Comparison of ENCODE assay signal across 9 cellular contexts in genomic region chr15:44550256-44550655, GRCh38. TPM values are rescaled to one million over a fixed set of nuclear protein-coding genes. Genes with fewer than 3 reads are reported as not detected.
DNase-seq lines count a peak whose midpoint lies in the region; TF ChIP-seq lines count a peak whose summit lies in the region.
"Had no signal": no experiment of that assay in that cellular context is flagged by ENCODE, and none has a peak within 500 bp of the region (broad histone marks: within the 10 kb centered on the region; RNA-seq: fewer than 3 reads in every experiment).

No MANE protein-coding gene starts in this region.

- no peak overlapping the region for H2BK12ac ChIP-seq in H9 (ENCODE audit: insufficient read length, low read depth, low read length)

- no peak overlapping the region for H2BK15ac ChIP-seq in H9 (ENCODE audit: low read depth, low read length)

- H3K27me3 ChIP-seq in H9 (ENCODE audit: insufficient read depth, low read length) (no peaks in the 10 kb centered on the region), sigmoid colon (no peaks in the 10 kb centered on the region)

- no peak overlapping the region for H3K56ac ChIP-seq in H9 (ENCODE audit: insufficient read length, low read depth, low read length)

- no peak overlapping the region for H3K18ac ChIP-seq in H9 (ENCODE audit: insufficient read length, low read depth, low read length)

- in situ Hi-C loops in astrocyte of the cerebellum (cut with HindIII; ENCODE audit: low sequenced_read_pairs) = no loop called here

- no peak overlapping the region for H3K23ac ChIP-seq in H9 (ENCODE audit: insufficient read length, low read depth, low read length)

- H3K4me1 Mint-ChIP-seq in H9 = 0 out of 4 replicates have a peak, but pooled peaks cover 4 to 5% of the 10 kb centered on the region in 2 experiments

- no peak overlapping the region for H2AK5ac ChIP-seq in H9 (ENCODE audit: insufficient read length, low read length)

- no peak overlapping the region for H4K91ac ChIP-seq in H9 (ENCODE audit: insufficient read length, low read depth, low read length)

- no peak overlapping the region for H3K14ac ChIP-seq in H9 (ENCODE audit: insufficient read depth, low read length)

- intact Hi-C loops in sigmoid colon (cut with DNase I) = no loop called here

- peaks cover 27 to 55% (median 49%) of the 10 kb centered on the region in 3 experiments; a peak in 6 of 7 replicates for H3K36me3 Mint-ChIP-seq in H9 (ENCODE audit: insufficient read depth in 1 of 3, low read depth in 3 of 3)

- H3K27ac Mint-ChIP-seq in H9 = no peak overlapping the region

- WGBS in H9 (ENCODE audit: extremely low coverage, insufficient read length, low lambda C conversion rate) = no CpG with 5 or more reads among the region's 3 CpGs
- 39 to 46% methylated on average over 3 of the region's 3 CpGs for WGBS in sigmoid colon, 2 donors

- H3K23me2 ChIP-seq in H9 (ENCODE audit: insufficient read length, low read depth, low read length, poor library complexity, severe bottlenecking) = no peaks in the 10 kb centered on the region

- no peak overlapping the region for H4K5ac ChIP-seq in H9 (ENCODE audit: insufficient read length, low read depth, low read length)

- no peak overlapping the region for H3K4me3 Mint-ChIP-seq in H9

- no peaks in the 10 kb centered on the region for H3K27me3 Mint-ChIP-seq in H9 (ENCODE audit: low read depth)

- no peak for TF ChIP-seq EP300 in sigmoid colon (IDR thresholded peaks at IDR 0.05)

- DNase-seq in AG09309 (ENCODE audit: low read depth) (peak; percentile 11), H9 (no peak), astrocyte of the cerebellum (ENCODE audit: low read depth) (peak; percentile 19), kidney tubule cell (ENCODE audit: low spot score) (peak; percentile 42), middle frontal gyrus (ENCODE audit: extremely low spot score, low spot score) (no peak), NCI-H82 (lab: John Stamatoyannopoulos, UW) (no peak), sigmoid colon (no peak)
- DNase-seq in stimulated activated CD4-positive, alpha-beta T cell treated with anti-CD3 and anti-CD28 coated beads, Interleukin-4, amount 100 ng/mL, for 1 hour = no peak
- DNase-seq: activated CD4-positive, alpha-beta T cell treated with anti-CD3 and anti-CD28 coated beads for 48 hours had no signal

- H2BK120ac ChIP-seq in H9 (ENCODE audit: low read depth, low read length, poor library complexity, severe bottlenecking) = no peak overlapping the region

- no peak overlapping the region for H2BK5ac ChIP-seq in H9 (ENCODE audit: insufficient read length, low read length)

- no peak overlapping the region for H4K8ac ChIP-seq in H9 (replicated peaks; ENCODE audit: insufficient read length, low read depth, low read length)

- H3K27ac ChIP-seq in H9 (ENCODE audit: insufficient read length, low read depth, low read length) (no peak overlapping the region), sigmoid colon (no peak overlapping the region)

- no peak overlapping the region for H3K9ac ChIP-seq in H9 (ENCODE audit: extremely low read depth, insufficient read length, low read length)

- H3K36me3 ChIP-seq in sigmoid colon = peaks cover 0 to 47% (median 23%) of the 10 kb centered on the region in 4 donors

- no peaks in the 10 kb centered on the region for H4K20me1 ChIP-seq in H9 (ENCODE audit: control insufficient read depth, insufficient read depth, insufficient read length)

- no peak overlapping the region for H3K4me2 ChIP-seq in H9 (ENCODE audit: insufficient read depth, insufficient read length, low read length)

- peaks cover 4% of the 10 kb centered on the region for H3K79me1 ChIP-seq in H9 (ENCODE audit: insufficient read depth, low read depth, low read length, poor library complexity, severe bottlenecking)

- no peak overlapping the region for H3K4ac ChIP-seq in H9 (ENCODE audit: low read depth, low read length)

- H3T11ph ChIP-seq in H9 (ENCODE audit: low read length) = no peak overlapping the region

- TF ChIP-seq POLR2A in sigmoid colon (IDR thresholded peaks at IDR 0.05) = no peak

- no peak overlapping the region for H2BK20ac ChIP-seq in H9 (ENCODE audit: low read depth, low read length, poor library complexity, severe bottlenecking)

- H2AFZ ChIP-seq in H9 (ENCODE audit: low read length) = no peak overlapping the region

- no peaks in the 10 kb centered on the region for H3K9me3 Mint-ChIP-seq in H9

- TF ChIP-seq CTCF in AG09309 (IDR thresholded peaks at IDR 0.05; ENCODE audit: control insufficient read depth, insufficient read depth, low read depth, low read length, missing control alignments) (no peak), H9 (conservative IDR thresholded peaks at IDR 0.05) (peak; percentile 50), astrocyte of the cerebellum (IDR thresholded peaks at IDR 0.05; ENCODE audit: low read depth, low read length, missing control alignments) (peak; percentile 29), sigmoid colon (IDR thresholded peaks at IDR 0.05) (no peak)

- H3K4me1 ChIP-seq in H9 (ENCODE audit: insufficient read depth, low read length) = no peaks in the 10 kb centered on the region
- H3K4me1 ChIP-seq in sigmoid colon = peaks cover 0 to 16% (median 16%) of the 10 kb centered on the region in 4 donors

- H3K9me3 ChIP-seq in H9 (ENCODE audit: control insufficient read depth, low read depth, low read length) (no peaks in the 10 kb centered on the region), sigmoid colon (no peaks in the 10 kb centered on the region)

- peaks cover 4% of the 10 kb centered on the region; the same call in 1 of the 2 replicates for H3K79me2 ChIP-seq in H9 (ENCODE audit: insufficient read depth, low read length)

- H3K4me3 ChIP-seq in AG09309 (ENCODE audit: control insufficient read depth, low read depth, low read length) (no peak overlapping the region), astrocyte of the cerebellum (ENCODE audit: low read depth, low read length) (no peak overlapping the region), sigmoid colon (no peak overlapping the region)

RNA-seq across cellular contexts. Expression of gene EIF3J, which starts 13.3 kb away (rescaled TPM):
- total RNA-seq in H9 (2021) = 114 and 129 TPM in 2 replicates
- 10 to 100 TPM; 50.4 to 92.0 (median 56.7) TPM for total RNA-seq in sigmoid colon
- polyA plus RNA-seq in sigmoid colon = 10 to 100 TPM; 39.6 to 50.1 (median 44.2) TPM

Comparison
In these comparisons a context has a peak if more than half of its experiments do, and no peak if none do; other contexts are left out.
1. DNase-seq: peak in AG09309 (single experiment), astrocyte of the cerebellum (single experiment) and kidney tubule cell (single experiment); none in H9 (single experiment), middle frontal gyrus (single experiment), NCI-H82 (single experiment), stimulated activated CD4-positive, alpha-beta T cell treated with anti-CD3 and anti-CD28 coated beads, Interleukin-4, amount 100 ng/mL, for 1 hour (single experiment) and sigmoid colon (single experiment).
2. CTCF ChIP-seq: peak in H9 (single experiment) and astrocyte of the cerebellum (single experiment); none in AG09309 (single experiment) and sigmoid colon (0 of 4).